9 cellular contexts compared by ENCODE assay signal in the genomic region with DNA sequence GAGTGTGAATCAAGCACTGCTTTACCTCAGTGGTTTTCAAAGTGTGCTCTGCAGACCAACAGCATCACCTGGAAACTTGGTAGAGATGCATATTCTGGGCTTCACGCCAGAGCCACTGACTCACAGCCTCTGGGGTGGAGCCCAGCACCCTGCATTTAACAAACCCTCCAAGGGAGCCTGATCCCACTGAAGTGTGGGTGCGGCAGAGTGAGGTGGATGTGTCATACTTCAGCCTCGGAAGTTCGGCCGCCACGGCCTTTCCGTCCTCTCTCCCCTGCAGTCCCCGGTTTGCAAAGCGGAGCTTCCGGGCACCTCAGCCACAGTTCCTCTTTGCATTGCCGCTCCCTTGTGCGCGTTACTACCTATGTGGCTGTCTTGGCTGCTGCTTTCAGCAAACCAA. TPM values are rescaled to one million over a fixed set of nuclear protein-coding genes. Genes with fewer than 3 reads are reported as not detected.
DNase-seq lines count a peak whose midpoint lies in the region; ATAC-seq and TF ChIP-seq lines count a peak whose summit lies in the region.
"Had no signal": no experiment of that assay in that cellular context is flagged by ENCODE, and none has a peak within 500 bp of the region (broad histone marks: within the 10 kb centered on the region; RNA-seq: fewer than 3 reads in every experiment).

No MANE protein-coding gene starts in this region.

- no peak for TF ChIP-seq POLR2A in body of pancreas (IDR thresholded peaks at IDR 0.05)
- no peak for TF ChIP-seq POLR2A in vagina (IDR thresholded peaks at IDR 0.05)

- ATAC-seq in body of pancreas (no peak), GM21447 (IDR thresholded peaks at IDR 0.05; ENCODE audit: unreplicated experiment) (no peak)

- H3K36me3 ChIP-seq in body of pancreas (replicated peaks in 1 of 2; ENCODE audit: insufficient read depth in 1 of 2, low read depth in 2 of 2) (no peaks in the 10 kb centered on the region), vagina (no peaks in the 10 kb centered on the region)

- TF ChIP-seq CTCF in body of pancreas (IDR thresholded peaks at IDR 0.05) (no peak), vagina (IDR thresholded peaks at IDR 0.05) (no peak)

- no peak overlapping the region for H3K27ac ChIP-seq in body of pancreas
- H3K27ac ChIP-seq in vagina, result no peak overlapping the region

- no peak overlapping the region for H3K4me3 ChIP-seq in body of pancreas
- H3K4me3 ChIP-seq in vagina, result no peak overlapping the region

- intact Hi-C loops in body of pancreas (cut with DNase I), result no loop called here
- intact Hi-C loops in vagina (cut with DNase I), result no loop called here

- H3K27me3 ChIP-seq in body of pancreas (no peaks in the 10 kb centered on the region), vagina (no peaks in the 10 kb centered on the region)

- WGBS in body of pancreas, 2 donors, result 69 to 72% methylated on average over 10 to 13 of the region's 13 CpGs

- DNase-seq in A172 (ENCODE audit: low spot score) (peak; percentile 92), HPDE6-E6E7 (ENCODE audit: extremely low spot score) (peak; percentile 72), RPMI7951 (ENCODE audit: low read depth) (peak; percentile 91), body of pancreas (peak; percentile 6 to 24 (median 13)), vagina (ENCODE audit: extremely low spot score in 2 of 2) (no peak), mesenteric fat pad (ENCODE audit: low spot score) (no peak)
- DNase-seq in stimulated activated CD4-positive, alpha-beta T cell treated with anti-CD3 and anti-CD28 coated beads, Interleukin-4, amount 100 ng/mL, for 1 hour, result peak; percentile 21

- no peaks in the 10 kb centered on the region for H3K9me3 ChIP-seq in body of pancreas
- no peaks in the 10 kb centered on the region for H3K9me3 ChIP-seq in vagina

- H3K4me1 ChIP-seq in body of pancreas (no peaks in the 10 kb centered on the region), vagina (peaks cover 3% of the 10 kb centered on the region)

RNA-seq across cellular contexts. Expression of gene MICU2, which starts 33.3 kb away (rescaled TPM):
- 79.3 and 85.1 TPM in 2 replicates for total RNA-seq in A172 (2014; rRNA removed; shearing (Covaris generic))
- 70.3 and 84.6 TPM in 2 replicates for total RNA-seq in RPMI7951 (2014; rRNA removed; shearing (Covaris generic))
- total RNA-seq in body of pancreas, result 10 to 100 TPM; 31.6 to 62.6 TPM
- 61.9 TPM for total RNA-seq in vagina
- total RNA-seq in mesenteric fat pad, result 28.8 TPM

RNA-seq across cellular contexts. Expression of gene FGF9, which starts 33.6 kb away (rescaled TPM):
- total RNA-seq in A172 (2014; rRNA removed; shearing (Covaris generic)), result not detected in 2 replicates
- not detected in 2 replicates for total RNA-seq in RPMI7951 (2014; rRNA removed; shearing (Covaris generic))
- 1 to 10 TPM in 1 of 2 donors, under 1 TPM in 1; 0.26 to 1.3 TPM for total RNA-seq in body of pancreas
- total RNA-seq in vagina, result 0.25 TPM
- total RNA-seq in mesenteric fat pad, result 0.80 TPM
- total RNA-seq: T-helper 1 cell treated with Interleukin-12 subunit alpha and Interleukin-12 subunit beta and Interleukin-4 antibody, amounts not matched to agents 30 ng/mL and 1 ng/mL, for 36 hours had no signal

Comparison
In these comparisons a context has a peak if more than half of its experiments do, and no peak if none do; other contexts are left out.
1. DNase-seq: peak in A172 (single experiment), HPDE6-E6E7 (single experiment), RPMI7951 (single experiment), body of pancreas (4 of 4) and stimulated activated CD4-positive, alpha-beta T cell treated with anti-CD3 and anti-CD28 coated beads, Interleukin-4, amount 100 ng/mL, for 1 hour (single experiment); none in vagina (0 of 2) and mesenteric fat pad (single experiment).